Comparison of ENCODE assay signal across 8 cellular contexts in the genomic region with DNA sequence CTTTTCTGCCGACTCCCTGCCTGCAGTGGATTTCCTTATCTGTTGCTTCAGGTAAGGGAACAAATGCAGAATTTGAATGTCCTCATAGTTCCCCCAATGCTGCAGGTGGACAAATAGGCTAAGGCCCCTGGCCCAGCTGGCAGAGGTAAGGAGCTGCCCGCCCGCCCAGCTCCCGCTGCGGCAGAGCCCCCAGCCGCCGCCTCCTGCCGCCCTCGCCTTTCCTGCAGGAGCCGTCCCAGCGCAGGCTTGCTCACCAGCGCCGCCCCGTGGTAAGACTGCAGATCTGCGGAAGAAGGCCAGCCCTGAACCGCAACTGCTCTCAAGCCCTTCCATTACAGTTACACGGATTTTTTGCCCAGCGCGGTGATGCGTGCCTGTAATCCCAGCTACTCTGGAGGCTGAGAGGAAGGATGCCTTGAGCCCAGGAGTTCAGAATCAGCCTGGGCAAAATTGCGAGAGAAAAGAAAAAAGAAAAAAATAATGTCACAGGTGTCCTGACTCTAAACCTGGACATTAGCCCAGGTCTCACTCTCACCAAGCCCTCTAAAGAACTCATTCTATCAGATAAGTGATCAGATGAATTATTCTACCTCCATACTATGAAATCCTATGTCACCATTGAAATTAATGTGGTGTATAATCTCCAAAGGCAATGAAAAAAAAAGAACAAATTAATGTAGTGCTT. TPM values are rescaled to one million over a fixed set of nuclear protein-coding genes. Genes with fewer than 3 reads are reported as not detected.
DNase-seq lines count a peak whose midpoint lies in the region; ATAC-seq and TF ChIP-seq lines count a peak whose summit lies in the region.

No MANE protein-coding gene starts in this region.

- H3K27me3 ChIP-seq in left lung, result no peaks in the 10 kb centered on the region

- H3K4me3 ChIP-seq in left lung, result peak overlapping the region in 1 of 2 donors; percentile 20

- H3K27ac Mint-ChIP-seq in chondrocyte (ENCODE audit: unreplicated experiment), result no peak overlapping the region

- peaks cover 20 to 48% of the 10 kb centered on the region in 2 donors for H3K4me1 ChIP-seq in left lung

- H3K4me3 Mint-ChIP-seq in chondrocyte (ENCODE audit: unreplicated experiment), result peak overlapping the region; percentile 35

- H3K9me3 ChIP-seq in left lung, result no peaks in the 10 kb centered on the region

- no peaks in the 10 kb centered on the region for H3K36me3 ChIP-seq in left lung

- H3K36me3 Mint-ChIP-seq in chondrocyte (ENCODE audit: low read depth), result no peaks in the 10 kb centered on the region

- H3K27ac ChIP-seq in left lung, result peak overlapping the region in 1 of 2 donors; percentile 87

- H3K9me3 Mint-ChIP-seq in chondrocyte (ENCODE audit: low read depth), result no peaks in the 10 kb centered on the region

- DNase-seq in AG08396 (ENCODE audit: low spot score) (peak; percentile 87), NCI-H2227 treated with DMSO at 0.1 percent for 48 hours (lab: John Stamatoyannopoulos, UW) (peak; percentile 24), chondrocyte (ENCODE audit: low spot score) (peak; percentile 86), left lung (peak; percentile 83 to 96)
- peak; percentile 44 to 78 for DNase-seq in activated CD4-positive, alpha-beta T cell treated with anti-CD3 and anti-CD28 coated beads for 4 hours
- peak; percentile 74 to 87 for DNase-seq in stimulated activated CD4-positive, alpha-beta T cell treated with anti-CD3 and anti-CD28 coated beads, Interleukin-2, amount 100 ng/mL, for 48 hours

- peaks cover 6% of the 10 kb centered on the region for H3K4me1 Mint-ChIP-seq in chondrocyte (ENCODE audit: low read depth)

- TF ChIP-seq CTCF in chondrocyte (IDR thresholded peaks at IDR 0.05) (peak; percentile 96), left lung (IDR thresholded peaks at IDR 0.05) (peak; percentile 96)

- intact Hi-C loops in left lung (cut with DNase I), result no loop called here

- ATAC-seq in GM19395 (IDR thresholded peaks at IDR 0.05; ENCODE audit: unreplicated experiment) (peak; percentile 62), left lung (peak; percentile 95), HG03039 (IDR thresholded peaks at IDR 0.05; ENCODE audit: unreplicated experiment) (no peak)

- H3K27me3 Mint-ChIP-seq in chondrocyte (ENCODE audit: low read depth), result peaks cover 2% of the 10 kb centered on the region

RNA-seq across cellular contexts. Expression of a gene that starts 51.2 kb away (rescaled TPM):
- total RNA-seq in chondrocyte, result 0.33 to 0.41 TPM in 2 of 3 replicates, not detected in the other
- 10 to 100 TPM; 10.5 to 17.7 TPM for total RNA-seq in left lung

Comparison
In these comparisons a context has a peak if more than half of its experiments do, and no peak if none do; other contexts are left out.
1. DNase-seq: peak in every context shown above with its lines; median percentile 90 in left lung; 87 in AG08396; 86 in chondrocyte; 80 in stimulated activated CD4-positive, alpha-beta T cell treated with anti-CD3 and anti-CD28 coated beads, Interleukin-2, amount 100 ng/mL, for 48 hours; 61 in activated CD4-positive, alpha-beta T cell treated with anti-CD3 and anti-CD28 coated beads for 4 hours; 24 in NCI-H2227 treated with DMSO at 0.1 percent for 48 hours.